Comparison of ENCODE assay signal across 14 cellular contexts in genomic region chr12:22318122-22318737, GRCh38. TPM values are rescaled to one million over a fixed set of nuclear protein-coding genes. Genes with fewer than 3 reads are reported as not detected.
DNase-seq lines count a peak whose midpoint lies in the region; ATAC-seq and TF ChIP-seq lines count a peak whose summit lies in the region.
"Had no signal": no experiment of that assay in that cellular context is flagged by ENCODE, and none has a peak within 500 bp of the region (broad histone marks: within the 10 kb centered on the region; RNA-seq: fewer than 3 reads in every experiment).

No MANE protein-coding gene starts in this region.

- ATAC-seq in HG03342 (IDR thresholded peaks at IDR 0.05; ENCODE audit: unreplicated experiment), result peak; percentile 46
- no peak for ATAC-seq in HG02852 (IDR thresholded peaks at IDR 0.05; ENCODE audit: unreplicated experiment)
- ATAC-seq: mucosa of descending colon had no signal

- in situ Hi-C loops in ACHN (cut with HindIII; ENCODE audit: low pct_ligation_motif_present, low pct_unique_long_range_greater_than_20kb, low sequenced_read_pairs), result no loop called here

- no peak overlapping the region for H3K27ac Mint-ChIP-seq in chondrocyte (ENCODE audit: unreplicated experiment)
- H3K27ac Mint-ChIP-seq: immature natural killer cell had no signal

- no peaks in the 10 kb centered on the region for H3K9me3 Mint-ChIP-seq in chondrocyte (ENCODE audit: low read depth)
- H3K9me3 Mint-ChIP-seq: immature natural killer cell had no signal

- peak; percentile 33 for DNase-seq in AG20443 (ENCODE audit: low spot score)
- DNase-seq in SIG-M5 treated with dmso at 0.1 percent for 504 hours (lab: John Stamatoyannopoulos, UW; ENCODE audit: unreplicated experiment), result peak; percentile 91
- DNase-seq in iris pigment epithelial cell (ENCODE audit: low read depth), result peak; percentile 34
- no peak for DNase-seq in chondrocyte (ENCODE audit: low spot score)
- no peak for DNase-seq in ACHN
- DNase-seq in stimulated activated CD4-positive, alpha-beta T cell treated with anti-CD3 and anti-CD28 coated beads, Interleukin-4, amount 100 ng/mL, for 4 hours, result no peak
- DNase-seq: activated CD8-positive, alpha-beta memory T cell treated with anti-CD3 and anti-CD28 coated beads for 24 hours; activated effector memory CD4-positive, alpha-beta T cell treated with anti-CD3 and anti-CD28 coated beads, Interleukin-2, amount 50 U/mL, for 16 hours; immature natural killer cell; mucosa of descending colon; NCI-H2081 treated with DMSO at 0.1 percent for 48 hours; pancreas had no signal

- H3K4me1 Mint-ChIP-seq in chondrocyte (ENCODE audit: low read depth), result peaks cover 17% of the 10 kb centered on the region
- H3K4me1 Mint-ChIP-seq: immature natural killer cell had no signal

- peaks cover 2% of the 10 kb centered on the region for H3K27me3 Mint-ChIP-seq in chondrocyte (ENCODE audit: low read depth)

- no peaks in the 10 kb centered on the region for H3K36me3 Mint-ChIP-seq in chondrocyte (ENCODE audit: low read depth)
- H3K36me3 Mint-ChIP-seq: immature natural killer cell had no signal

- TF ChIP-seq CTCF in chondrocyte (IDR thresholded peaks at IDR 0.05), result no peak

- H3K4me3 Mint-ChIP-seq in chondrocyte (ENCODE audit: unreplicated experiment), result no peak overlapping the region
- H3K4me3 Mint-ChIP-seq: immature natural killer cell had no signal

RNA-seq across cellular contexts. Expression of gene ST8SIA1, which starts 16.3 kb away (rescaled TPM):
- total RNA-seq in chondrocyte, result 0.15 to 1.6 TPM (median 1.2 TPM) in 3 replicates

Comparison
In these comparisons a context has a peak if more than half of its experiments do, and no peak if none do; other contexts are left out.
1. DNase-seq: peak in AG20443 (single experiment), SIG-M5 treated with dmso at 0.1 percent for 504 hours (single experiment) and iris pigment epithelial cell (single experiment); none in chondrocyte (single experiment), ACHN (single experiment) and stimulated activated CD4-positive, alpha-beta T cell treated with anti-CD3 and anti-CD28 coated beads, Interleukin-4, amount 100 ng/mL, for 4 hours (0 of 2).